Comparison of ENCODE assay signal across 9 cellular contexts in genomic region chr10:90138844-90139243, GRCh38.
DNase-seq lines count a peak whose midpoint lies in the region; ATAC-seq and TF ChIP-seq lines count a peak whose summit lies in the region.
"Had no signal": no experiment of that assay in that cellular context is flagged by ENCODE, and none has a peak within 500 bp of the region (broad histone marks: within the 10 kb centered on the region; RNA-seq: fewer than 3 reads in every experiment).

No MANE protein-coding gene starts in this region.

- H3K4me3 ChIP-seq in AG04450 (ENCODE audit: low read depth, low read length) (no peak overlapping the region), SJCRH30 (no peak overlapping the region), foreskin fibroblast (ENCODE audit: low read depth in 1 of 2, low read length in 2 of 2) (no peak overlapping the region)

- DNase-seq in AG04450 (ENCODE audit: low read depth, low spot score): no peak
- no peak for DNase-seq in GM13976 (ENCODE audit: low spot score)
- peak; percentile 6 to 45 for DNase-seq in SJCRH30
- peak in 1 of 2 donors; percentile 49 for DNase-seq in foreskin fibroblast
- no peak for DNase-seq in stimulated activated naive CD4-positive, alpha-beta T cell treated with Interleukin-2 at 50 U/mL for 16 hours (lab: John Stamatoyannopoulos, UW)
- no peak for DNase-seq in caudate nucleus (lab: John Stamatoyannopoulos, UW)
- no peak for DNase-seq in amygdala (lab: John Stamatoyannopoulos, UW)
- DNase-seq: DMS79 treated with DMSO at 0.1 percent for 48 hours had no signal

- H3K36me3 ChIP-seq in SJCRH30: no peaks in the 10 kb centered on the region

- CTCF ChIA-PET in AG04450 (lab: Charles Lee): no interaction called here

- no peaks in the 10 kb centered on the region for H3K27me3 ChIP-seq in AG04450 (ENCODE audit: control insufficient read depth, insufficient read depth, low read length)
- no peaks in the 10 kb centered on the region for H3K27me3 ChIP-seq in SJCRH30

- no peak for ATAC-seq in HG03095 (IDR thresholded peaks at IDR 0.05; ENCODE audit: unreplicated experiment)

- H3K27ac ChIP-seq in AG04450 (ENCODE audit: low read depth, low read length): no peak overlapping the region
- no peak overlapping the region for H3K27ac ChIP-seq in SJCRH30
- H3K27ac ChIP-seq in caudate nucleus (ENCODE audit: low read depth, low read length): no peak overlapping the region

- in situ Hi-C loops in GM13976 (cut with MboI; ENCODE audit: low sequenced_read_pairs, unreplicated experiment): no loop called here

- no peaks in the 10 kb centered on the region for H3K4me1 ChIP-seq in SJCRH30

- H3K9me3 ChIP-seq in AG04450 (ENCODE audit: control insufficient read depth, insufficient read depth, low read length) (peaks cover 18% of the 10 kb centered on the region), SJCRH30 (replicated peaks) (no peaks in the 10 kb centered on the region; the same call in 1 of the 2 replicates)

- POLR2A ChIA-PET in AG04450 (lab: Yijun Ruan, JAX): no interaction called here

- TF ChIP-seq CTCF in AG04450 (IDR thresholded peaks at IDR 0.05; ENCODE audit: low read depth, low read length) (peak; percentile 22; the same call in 1 of the 2 replicates), GM13976 (IDR thresholded peaks at IDR 0.05; ENCODE audit: borderline replicate concordance, control extremely low read depth, extremely low read depth, insufficient read depth, missing control alignments) (peak; percentile 26), foreskin fibroblast (IDR thresholded peaks at IDR 0.05; ENCODE audit: low read depth, low read length) (peak; percentile 30)

Comparison
In these comparisons a context has a peak if more than half of its experiments do, and no peak if none do; other contexts are left out.
1. DNase-seq: peak in SJCRH30 (2 of 2); none in AG04450 (single experiment), GM13976 (single experiment), stimulated activated naive CD4-positive, alpha-beta T cell treated with Interleukin-2 at 50 U/mL for 16 hours (single experiment), caudate nucleus (0 of 61) and amygdala (0 of 56).
2. Peak in every context shown above with its lines, with median percentiles within 50 percentile points of each other: CTCF ChIP-seq.